Comparison of ENCODE assay signal across 10 cellular contexts in the genomic region with DNA sequence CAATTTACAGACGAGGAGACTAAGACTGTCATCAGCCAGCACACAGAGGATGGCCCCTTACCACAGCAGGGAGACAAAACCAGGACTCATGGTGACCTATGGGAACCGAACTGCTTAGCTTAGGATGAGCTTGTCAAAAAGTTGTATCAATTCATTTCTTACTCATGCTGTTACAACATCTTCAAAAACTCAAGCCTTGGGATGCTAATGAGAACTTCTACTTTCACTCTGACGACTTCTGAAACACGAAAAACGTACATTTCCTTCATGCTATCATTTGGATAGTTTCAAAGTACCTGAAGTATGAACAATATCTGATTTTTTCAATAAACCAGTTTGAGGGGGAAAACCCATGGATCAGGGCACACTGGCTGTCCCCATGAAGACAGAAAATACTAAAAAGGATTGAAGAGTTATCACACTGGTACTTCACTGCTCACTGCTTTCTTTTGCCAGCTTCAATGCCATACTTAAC. TPM values are rescaled to one million over a fixed set of nuclear protein-coding genes. Genes with fewer than 3 reads are reported as not detected.
DNase-seq lines count a peak whose midpoint lies in the region; ATAC-seq and TF ChIP-seq lines count a peak whose summit lies in the region.
"Had no signal": no experiment of that assay in that cellular context is flagged by ENCODE, and none has a peak within 500 bp of the region (broad histone marks: within the 10 kb centered on the region; RNA-seq: fewer than 3 reads in every experiment).

No MANE protein-coding gene starts in this region.

- peaks cover 41% of the 10 kb centered on the region for H3K36me3 Mint-ChIP-seq in activated T-helper 2 cell treated with anti-CD3 and anti-CD28 coated beads, Interferon-gamma antibody, Interleukin-2, Interleukin-4, amounts not matched to agents 10 μg/mL and 5 μg/mL and 100 μg/mL, durations not matched to agents 14 hours and 24 hours and 36 hours (ENCODE audit: low read depth)

- H3K27ac ChIP-seq in hepatocyte, result no peak overlapping the region
- H3K27ac ChIP-seq: gastroesophageal sphincter had no signal

- H3K4me2 ChIP-seq in hepatocyte, result no peak overlapping the region

- no peaks in the 10 kb centered on the region for H3K9me3 ChIP-seq in hepatocyte (ENCODE audit: low read depth)
- H3K9me3 ChIP-seq: gastroesophageal sphincter had no signal

- peaks cover 68% of the 10 kb centered on the region for H3K4me1 Mint-ChIP-seq in activated T-helper 2 cell treated with anti-CD3 and anti-CD28 coated beads, Interferon-gamma antibody, Interleukin-2, Interleukin-4, amounts not matched to agents 10 μg/mL and 5 μg/mL and 100 μg/mL, durations not matched to agents 14 hours and 24 hours and 36 hours (ENCODE audit: low read depth)

- H3K9me3 Mint-ChIP-seq in activated T-helper 2 cell treated with anti-CD3 and anti-CD28 coated beads, Interferon-gamma antibody, Interleukin-2, Interleukin-4, amounts not matched to agents 10 μg/mL and 5 μg/mL and 100 μg/mL, durations not matched to agents 14 hours and 24 hours and 36 hours, result peaks cover 6% of the 10 kb centered on the region

- WGBS in hepatocyte (ENCODE audit: low lambda C conversion rate, missing lambda C conversion rate), result 96% methylated on average over 5 of the region's 5 CpGs

- no peaks in the 10 kb centered on the region for H4K20me1 ChIP-seq in hepatocyte (ENCODE audit: insufficient read depth, poor library complexity, severe bottlenecking)

- no peak overlapping the region for H3K4me3 ChIP-seq in hepatocyte
- H3K4me3 ChIP-seq: gastroesophageal sphincter had no signal

- H3K27ac Mint-ChIP-seq in activated T-helper 2 cell treated with anti-CD3 and anti-CD28 coated beads, Interferon-gamma antibody, Interleukin-2, Interleukin-4, amounts not matched to agents 10 μg/mL and 5 μg/mL and 100 μg/mL, durations not matched to agents 14 hours and 24 hours and 36 hours, result peak overlapping the region; percentile 87

- ATAC-seq in HG03342 (IDR thresholded peaks at IDR 0.05; ENCODE audit: unreplicated experiment), result peak; percentile 64
- ATAC-seq: gastroesophageal sphincter had no signal

- peak overlapping the region; percentile 48 for H3K4me3 Mint-ChIP-seq in activated T-helper 2 cell treated with anti-CD3 and anti-CD28 coated beads, Interferon-gamma antibody, Interleukin-2, Interleukin-4, amounts not matched to agents 10 μg/mL and 5 μg/mL and 100 μg/mL, durations not matched to agents 14 hours and 24 hours and 36 hours (ENCODE audit: low read depth)

- H3K27me3 Mint-ChIP-seq in activated T-helper 2 cell treated with anti-CD3 and anti-CD28 coated beads, Interferon-gamma antibody, Interleukin-2, Interleukin-4, amounts not matched to agents 10 μg/mL and 5 μg/mL and 100 μg/mL, durations not matched to agents 14 hours and 24 hours and 36 hours (ENCODE audit: low read depth), result no peaks in the 10 kb centered on the region

- no peaks in the 10 kb centered on the region for H3K27me3 ChIP-seq in hepatocyte
- H3K27me3 ChIP-seq: gastroesophageal sphincter had no signal

- TF ChIP-seq CTCF in GM10266 (IDR thresholded peaks at IDR 0.05; ENCODE audit: control insufficient read depth, insufficient read depth, low read depth, missing control alignments), result no peak
- TF ChIP-seq CTCF in GM20000 (IDR thresholded peaks at IDR 0.05; ENCODE audit: extremely low read depth, missing control alignments), result no peak
- no peak for TF ChIP-seq CTCF in hepatocyte (IDR thresholded peaks at IDR 0.05; ENCODE audit: poor library complexity)

- H3K79me2 ChIP-seq in hepatocyte, result peaks cover 11% of the 10 kb centered on the region

- no peaks in the 10 kb centered on the region for H3K36me3 ChIP-seq in hepatocyte (replicated peaks; ENCODE audit: insufficient read depth, low read depth)
- H3K36me3 ChIP-seq: gastroesophageal sphincter had no signal

- intact Hi-C loops in activated T-helper 2 cell treated with anti-CD3 and anti-CD28 coated beads, Interferon-gamma antibody, Interleukin-2, Interleukin-4, amounts not matched to agents 10 μg/mL and 5 μg/mL and 100 μg/mL, durations not matched to agents 14 hours and 24 hours and 36 hours (cut with micrococcal nuclease), result loop anchor here (1.0 to 10.0 kb wide), 10 partner anchors 11 to 892 kb away; no protein-coding TSS in a partner anchor

- no peak overlapping the region for H2AFZ ChIP-seq in hepatocyte

- H3K9me2 ChIP-seq in hepatocyte (replicated peaks; ENCODE audit: insufficient read depth), result no peaks in the 10 kb centered on the region

- peak; percentile 50 for DNase-seq in GM10266 (ENCODE audit: extremely low spot score)
- peak; percentile 65 for DNase-seq in GM20000 (ENCODE audit: low spot score)
- no peak for DNase-seq in activated T-helper 2 cell treated with anti-CD3 and anti-CD28 coated beads, Interferon-gamma antibody, Interleukin-2, Interleukin-4, amounts not matched to agents 10 μg/mL and 5 μg/mL and 100 μg/mL, durations not matched to agents 14 hours and 24 hours and 36 hours (ENCODE audit: low spot score)
- DNase-seq in globus pallidus (ENCODE audit: low spot score), result no peak
- no peak for DNase-seq in midbrain (lab: John Stamatoyannopoulos, UW)
- DNase-seq in hepatocyte (ENCODE audit: low spot score), result no peak
- DNase-seq in inferior parietal cortex (ENCODE audit: extremely low spot score), result no peak
- DNase-seq: NCI-H1105 had no signal

- H3K4me1 ChIP-seq in hepatocyte (ENCODE audit: insufficient read depth), result no peaks in the 10 kb centered on the region
- H3K4me1 ChIP-seq: gastroesophageal sphincter had no signal

RNA-seq across cellular contexts. Expression of a gene that starts 31.9 kb away (rescaled TPM):
- 24.3 and 26.1 TPM in 2 replicates for total RNA-seq in activated T-helper 2 cell treated with anti-CD3 and anti-CD28 coated beads, Interferon-gamma antibody, Interleukin-2, Interleukin-4, amounts not matched to agents 10 μg/mL and 5 μg/mL and 100 μg/mL, durations not matched to agents 14 hours and 24 hours and 36 hours
- total RNA-seq in hepatocyte, result 9.4 TPM in 2 replicates
- 3.3 and 3.9 TPM in 2 replicates for polyA plus RNA-seq in hepatocyte

Comparison
In these comparisons a context has a peak if more than half of its experiments do, and no peak if none do; other contexts are left out.
1. DNase-seq: peak in GM10266 (single experiment) and GM20000 (single experiment); none in activated T-helper 2 cell treated with anti-CD3 and anti-CD28 coated beads, Interferon-gamma antibody, Interleukin-2, Interleukin-4, amounts not matched to agents 10 μg/mL and 5 μg/mL and 100 μg/mL, durations not matched to agents 14 hours and 24 hours and 36 hours (single experiment), globus pallidus (single experiment), midbrain (single experiment), hepatocyte (single experiment) and inferior parietal cortex (single experiment).